Comparison of ENCODE assay signal across 17 cellular contexts in genomic region chr5:138938526-138938925, GRCh38.
A peak's percentile ranks its signal among the peaks of the same experiment; 100 is the strongest.
DNase-seq lines count a peak whose midpoint lies in the region; ATAC-seq and TF ChIP-seq lines count a peak whose summit lies in the region.
"Had no signal": no experiment of that assay in that cellular context is flagged by ENCODE, and none has a peak within 500 bp of the region (broad histone marks: within the 10 kb centered on the region; RNA-seq: fewer than 3 reads in every experiment).

No MANE protein-coding gene starts in this region.

- H3K4me3 ChIP-seq in duodenal mucosa (ENCODE audit: low read depth in 1 of 2, low read length in 2 of 2) (peak overlapping the region; percentile 16 to 18), right atrium auricular region (no peak overlapping the region)
- H3K4me3 ChIP-seq: BLaER1 treated with 17β-estradiol and CSF1 and Interleukin-3, amounts not matched to agents 10 nM and 100 nM; HAP-1; PC-9 had no signal

- H3K4me3 Mint-ChIP-seq in activated CD8-positive, alpha-beta memory T cell treated with anti-CD3 and anti-CD28 coated beads, Interleukin-2, amount 10 ng/mL, durations not matched to agents 7 days and 5 days, result no peak overlapping the region
- no peak overlapping the region for H3K4me3 Mint-ChIP-seq in mesothelial cell of epicardium

- TF ChIP-seq CTCF in mesothelial cell of epicardium (IDR thresholded peaks at IDR 0.05; ENCODE audit: unreplicated experiment) (no peak), right atrium auricular region (IDR thresholded peaks at IDR 0.05) (no peak)

- no peak overlapping the region for H3K9ac ChIP-seq in duodenal mucosa (ENCODE audit: low read depth in 1 of 2, low read length in 2 of 2)
- H3K9ac ChIP-seq: BLaER1 treated with 17β-estradiol and CSF1 and Interleukin-3, amounts not matched to agents 10 nM and 100 nM had no signal

- CTCF ChIA-PET in activated CD8-positive, alpha-beta memory T cell treated with anti-CD3 and anti-CD28 coated beads, Interleukin-2, amount 10 ng/mL, durations not matched to agents 7 days and 5 days (lab: Charles Lee), result no interaction called here

- peaks cover 4% of the 10 kb centered on the region for H3K36me3 Mint-ChIP-seq in activated CD8-positive, alpha-beta memory T cell treated with anti-CD3 and anti-CD28 coated beads, Interleukin-2, amount 10 ng/mL, durations not matched to agents 7 days and 5 days
- peaks cover 25% of the 10 kb centered on the region for H3K36me3 Mint-ChIP-seq in mesothelial cell of epicardium

- no peak for DNase-seq in activated CD8-positive, alpha-beta memory T cell treated with anti-CD3 and anti-CD28 coated beads, Interleukin-2, amount 10 ng/mL, durations not matched to agents 7 days and 5 days
- no peak for DNase-seq in activated CD8-positive, alpha-beta memory T cell treated with anti-CD3 and anti-CD28 coated beads for 24 hours
- DNase-seq in mesothelial cell of epicardium (ENCODE audit: low spot score in 2 of 2, unreplicated experiment in 2 of 2) (no peak), GM19238 (ENCODE audit: insufficient read length, low spot score) (no peak), right atrium auricular region (ENCODE audit: low spot score) (no peak)
- DNase-seq: DMS153, EL, NCI-H1092 treated with DMSO at 0.1 percent for 48 hours, NCI-H1694 treated with DMSO at 0.1 percent for 48 hours, NCI-H446, PC-9 had no signal

- H3K9me3 ChIP-seq in duodenal mucosa (ENCODE audit: control insufficient read depth in 1 of 2, low read length in 2 of 2) (no peaks in the 10 kb centered on the region), right atrium auricular region (no peaks in the 10 kb centered on the region)
- H3K9me3 ChIP-seq: BLaER1 treated with 17β-estradiol and CSF1 and Interleukin-3, amounts not matched to agents 10 nM and 100 nM; HAP-1 had no signal

- H3K4me1 ChIP-seq in duodenal mucosa (ENCODE audit: control insufficient read depth in 1 of 2, insufficient read depth in 2 of 2, low read length in 2 of 2) (peaks cover 5 to 12% of the 10 kb centered on the region in 2 donors), right atrium auricular region (peaks cover 0 to 15% of the 10 kb centered on the region in 2 donors)

- no peak overlapping the region for H3K27ac ChIP-seq in duodenal mucosa (ENCODE audit: low read depth, low read length)
- H3K27ac ChIP-seq in right atrium auricular region, result no peak overlapping the region
- H3K27ac ChIP-seq: 22Rv1; BLaER1 treated with 17β-estradiol and CSF1 and Interleukin-3, amounts not matched to agents 10 nM and 100 nM; PC-9 had no signal

- H3K9me3 Mint-ChIP-seq in activated CD8-positive, alpha-beta memory T cell treated with anti-CD3 and anti-CD28 coated beads, Interleukin-2, amount 10 ng/mL, durations not matched to agents 7 days and 5 days (ENCODE audit: low read depth), result no peaks in the 10 kb centered on the region
- H3K9me3 Mint-ChIP-seq in mesothelial cell of epicardium, result peaks cover 7% of the 10 kb centered on the region

- no peak for ATAC-seq in activated CD8-positive, alpha-beta memory T cell treated with anti-CD3 and anti-CD28 coated beads, Interleukin-2, amount 10 ng/mL, durations not matched to agents 7 days and 5 days
- ATAC-seq in GM21447 (IDR thresholded peaks at IDR 0.05; ENCODE audit: unreplicated experiment) (no peak), GM21737 (IDR thresholded peaks at IDR 0.05; ENCODE audit: unreplicated experiment) (no peak)

- peak overlapping the region; percentile 18 for H3K27ac Mint-ChIP-seq in activated CD8-positive, alpha-beta memory T cell treated with anti-CD3 and anti-CD28 coated beads, Interleukin-2, amount 10 ng/mL, durations not matched to agents 7 days and 5 days
- peak overlapping the region; percentile 66 for H3K27ac Mint-ChIP-seq in mesothelial cell of epicardium

- H3K36me3 ChIP-seq in duodenal mucosa (ENCODE audit: control insufficient read depth in 1 of 2, insufficient read depth in 2 of 2, low read length in 2 of 2), result peaks cover 14 to 31% of the 10 kb centered on the region in 2 donors
- peaks cover 20% of the 10 kb centered on the region for H3K36me3 ChIP-seq in right atrium auricular region

- H3K4me1 Mint-ChIP-seq in activated CD8-positive, alpha-beta memory T cell treated with anti-CD3 and anti-CD28 coated beads, Interleukin-2, amount 10 ng/mL, durations not matched to agents 7 days and 5 days, result peaks cover 13% of the 10 kb centered on the region
- no peaks in the 10 kb centered on the region for H3K4me1 Mint-ChIP-seq in mesothelial cell of epicardium

- H3K27me3 Mint-ChIP-seq in activated CD8-positive, alpha-beta memory T cell treated with anti-CD3 and anti-CD28 coated beads, Interleukin-2, amount 10 ng/mL, durations not matched to agents 7 days and 5 days, result no peaks in the 10 kb centered on the region
- no peaks in the 10 kb centered on the region for H3K27me3 Mint-ChIP-seq in mesothelial cell of epicardium (ENCODE audit: low read depth)

- H3K27me3 ChIP-seq in duodenal mucosa (ENCODE audit: control insufficient read depth in 1 of 2, insufficient read depth in 2 of 2, low read length in 2 of 2) (no peaks in the 10 kb centered on the region), right atrium auricular region (no peaks in the 10 kb centered on the region)
- H3K27me3 ChIP-seq: BLaER1 treated with 17β-estradiol and CSF1 and Interleukin-3, amounts not matched to agents 10 nM and 100 nM had no signal

Comparison
In these comparisons a context has a peak if more than half of its experiments do, and no peak if none do; other contexts are left out.
1. H3K4me3 ChIP-seq: peak in duodenal mucosa (2 of 2); none in right atrium auricular region (0 of 2).